ENCODE assay signal across 14 cellular contexts in genomic region chr1:203281033-203281432, GRCh38. TPM values are rescaled to one million over a fixed set of nuclear protein-coding genes. Genes with fewer than 3 reads are reported as not detected.
DNase-seq lines count a peak whose midpoint lies in the region; ATAC-seq and TF ChIP-seq lines count a peak whose summit lies in the region.
"Had no signal": no experiment of that assay in that cellular context is flagged by ENCODE, and none has a peak within 500 bp of the region (broad histone marks: within the 10 kb centered on the region; RNA-seq: fewer than 3 reads in every experiment).

No MANE protein-coding gene starts in this region.

- H3K4me3 ChIP-seq in BLaER1, result no peak overlapping the region
- no peak overlapping the region for H3K4me3 ChIP-seq in endodermal cell (ENCODE audit: low read length)
- H3K4me3 ChIP-seq in psoas muscle, result no peak overlapping the region
- H3K4me3 ChIP-seq: skin epidermis had no signal

- H3K27me3 ChIP-seq in BLaER1 (no peaks in the 10 kb centered on the region), endodermal cell (ENCODE audit: control insufficient read depth, insufficient read depth, low read length, poor library complexity, severe bottlenecking) (no peaks in the 10 kb centered on the region), psoas muscle (ENCODE audit: insufficient read depth in 3 of 3, low read length in 2 of 3) (no peaks in the 10 kb centered on the region)

- H3K27me3 Mint-ChIP-seq in endodermal cell (ENCODE audit: insufficient read depth), result peaks cover 15% of the 10 kb centered on the region
- H3K27me3 Mint-ChIP-seq: activated naive CD8-positive, alpha-beta T cell treated with anti-CD3 and anti-CD28 coated beads, Interleukin-2, amount 10 ng/mL, durations not matched to agents 7 days and 5 days had no signal

- WGBS in endodermal cell (ENCODE audit: insufficient coverage in 1 of 2, insufficient read length in 1 of 2), 2 experiments, result 92 to 94% methylated on average over 3 of the region's 3 CpGs
- 89 to 93% (median 90%) methylated on average over 3 of the region's 3 CpGs for WGBS in psoas muscle, 3 donors

- H3K27ac ChIP-seq in BLaER1, result peak overlapping the region; percentile 96
- H3K27ac ChIP-seq in endodermal cell (ENCODE audit: low read depth, low read length), result no peak overlapping the region
- peak overlapping the region; percentile 91 for H3K27ac ChIP-seq in psoas muscle

- H3K36me3 Mint-ChIP-seq in endodermal cell (ENCODE audit: low read depth), result no peaks in the 10 kb centered on the region
- H3K36me3 Mint-ChIP-seq: activated naive CD8-positive, alpha-beta T cell treated with anti-CD3 and anti-CD28 coated beads, Interleukin-2, amount 10 ng/mL, durations not matched to agents 7 days and 5 days had no signal

- H3K9me3 ChIP-seq in BLaER1 (no peaks in the 10 kb centered on the region), endodermal cell (ENCODE audit: control insufficient read depth, low read length) (no peaks in the 10 kb centered on the region), psoas muscle (no peaks in the 10 kb centered on the region)

- intact Hi-C loops in psoas muscle (cut with DNase I), result no loop called here

- ATAC-seq in psoas muscle (peak in 2 of 4 donors; percentile 3 to 11), HG03521 (IDR thresholded peaks at IDR 0.05; ENCODE audit: unreplicated experiment) (no peak), HG03045 (IDR thresholded peaks at IDR 0.05; ENCODE audit: unreplicated experiment) (no peak), HG02970 (IDR thresholded peaks at IDR 0.05; ENCODE audit: low FRiP score, unreplicated experiment) (no peak)
- ATAC-seq: Panc1 had no signal

- H4K20me1 ChIP-seq in BLaER1, result no peaks in the 10 kb centered on the region

- no peak overlapping the region for H3K4me3 Mint-ChIP-seq in endodermal cell
- H3K4me3 Mint-ChIP-seq: activated naive CD8-positive, alpha-beta T cell treated with anti-CD3 and anti-CD28 coated beads, Interleukin-2, amount 10 ng/mL, durations not matched to agents 7 days and 5 days had no signal

- TF ChIP-seq CTCF in endodermal cell (conservative IDR thresholded peaks at IDR 0.05), result peak; percentile 57
- TF ChIP-seq CTCF in psoas muscle (IDR thresholded peaks at IDR 0.05), result no peak

- H3K4me1 Mint-ChIP-seq in endodermal cell, result peaks cover 30% of the 10 kb centered on the region

- H3K4me1 ChIP-seq in BLaER1 (peaks cover 100% of the 10 kb centered on the region), endodermal cell (ENCODE audit: control insufficient read depth, insufficient read depth, low read length) (peaks cover 21% of the 10 kb centered on the region), psoas muscle (peaks cover 92% of the 10 kb centered on the region)

- DNase-seq in LoVo (ENCODE audit: low spot score) (peak; percentile 24), endodermal cell (peak; percentile 70), psoas muscle (no peak), mucosa of gallbladder (ENCODE audit: low spot score) (no peak)
- DNase-seq: activated CD4-positive, alpha-beta T cell treated with anti-CD3 and anti-CD28 coated beads for 48 hours; activated naive CD8-positive, alpha-beta T cell treated with anti-CD3 and anti-CD28 coated beads, Interleukin-2, amount 10 ng/mL, durations not matched to agents 7 days and 5 days; DMS79 treated with DMSO at 0.1 percent for 48 hours; erythroblast had no signal

- no peaks in the 10 kb centered on the region for H3K9me3 Mint-ChIP-seq in endodermal cell
- H3K9me3 Mint-ChIP-seq: activated naive CD8-positive, alpha-beta T cell treated with anti-CD3 and anti-CD28 coated beads, Interleukin-2, amount 10 ng/mL, durations not matched to agents 7 days and 5 days had no signal

- H3K9ac ChIP-seq in BLaER1, result peak overlapping the region; percentile 73; the same call in 1 of the 2 replicates
- H3K9ac ChIP-seq in endodermal cell (ENCODE audit: extremely low read depth, low read length, poor library complexity, severe bottlenecking), result no peak overlapping the region

- H3K36me3 ChIP-seq in BLaER1 (no peaks in the 10 kb centered on the region), endodermal cell (ENCODE audit: control insufficient read depth, insufficient read depth, low read length) (no peaks in the 10 kb centered on the region), psoas muscle (ENCODE audit: insufficient read depth in 1 of 2, low read depth in 1 of 2) (no peaks in the 10 kb centered on the region)

- no peak overlapping the region for H3K27ac Mint-ChIP-seq in endodermal cell
- H3K27ac Mint-ChIP-seq: activated naive CD8-positive, alpha-beta T cell treated with anti-CD3 and anti-CD28 coated beads, Interleukin-2, amount 10 ng/mL, durations not matched to agents 7 days and 5 days had no signal

- H3K4me2 ChIP-seq in BLaER1, result peak overlapping the region; percentile 95

RNA-seq across cellular contexts. Expression of gene BTG2, which starts 24.3 kb away (rescaled TPM):
- 10 to 100 TPM; 49.8 to 54.6 TPM for total RNA-seq in endodermal cell
- 73.2 TPM for polyA plus RNA-seq in endodermal cell (2013, experiment 1 of 2)
- 77.5 TPM for polyA plus RNA-seq in endodermal cell (2013, experiment 2 of 2)
- 100 to 1,000 TPM in 3 of 4 donors, 10 to 100 TPM in 1; 83.0 to 360 (median 224) TPM for total RNA-seq in psoas muscle
- 100 to 1,000 TPM in 1 of 3 donors, 10 to 100 TPM in 2; 17.6 to 119 (median 60.4) TPM for polyA plus RNA-seq in psoas muscle
- 111 TPM for total RNA-seq in mucosa of gallbladder

RNA-seq across cellular contexts. Expression of gene CHIT1, which starts 51.6 kb away (rescaled TPM):
- under 1 TPM in 1 of 2 donors, not detected in 1; 0.07 TPM for total RNA-seq in endodermal cell
- not detected for polyA plus RNA-seq in endodermal cell (2013, experiment 1 of 2)
- not detected for polyA plus RNA-seq in endodermal cell (2013, experiment 2 of 2)
- under 1 TPM in 2 of 4 donors, not detected in 2; 0.08 to 0.27 TPM for total RNA-seq in psoas muscle
- under 1 TPM in 2 of 3 donors, not detected in 1; 0.04 to 0.10 TPM for polyA plus RNA-seq in psoas muscle
- total RNA-seq in mucosa of gallbladder, result 0.06 TPM

Comparison
In these comparisons a context has a peak if more than half of its experiments do, and no peak if none do; other contexts are left out.
1. DNase-seq: peak in LoVo (single experiment) and endodermal cell (single experiment); none in psoas muscle (0 of 2) and mucosa of gallbladder (single experiment).